27 cellular contexts compared by ENCODE assay signal in genomic region chr4:108556166-108556565, GRCh38.
"Had no signal": no experiment of that assay in that cellular context is flagged by ENCODE, and none has a peak within 500 bp of the region (broad histone marks: within the 10 kb centered on the region; RNA-seq: fewer than 3 reads in every experiment).

No MANE protein-coding gene starts in this region.

- DNase-seq: activated CD4-positive, alpha-beta memory T cell treated with anti-CD3 and anti-CD28 coated beads, Interleukin-2, amount 10 ng/mL, durations not matched to agents 7 days and 5 days; activated CD4-positive, alpha-beta T cell treated with anti-CD3 and anti-CD28 coated beads for 1 hour; activated CD4-positive, alpha-beta T cell treated with anti-CD3 and anti-CD28 coated beads for 48 hours; activated CD4-positive, CD25-positive, alpha-beta regulatory T cell; activated CD8-positive, alpha-beta memory T cell treated with anti-CD3 and anti-CD28 coated beads for 24 hours; activated CD8-positive, alpha-beta memory T cell treated with anti-CD3 and anti-CD28 coated beads, Interleukin-2, amount 10 ng/mL, durations not matched to agents 7 days and 5 days; activated CD8-positive, alpha-beta memory T cell treated with anti-CD3 and anti-CD28 coated beads, Interleukin-2, amount 50 U/mL, for 48 hours; activated effector memory CD4-positive, alpha-beta T cell treated with Interleukin-2 at 50 U/mL for 16 hours; activated naive CD4-positive, alpha-beta T cell treated with anti-CD3 and anti-CD28 coated beads, Interleukin-2, amount 10 ng/mL, durations not matched to agents 7 days and 5 days; activated naive CD8-positive, alpha-beta T cell treated with anti-CD3 and anti-CD28 coated beads, Interleukin-2, amount 50 U/mL, for 24 hours; activated T-cell treated with anti-CD3 and anti-CD28 coated beads, Interleukin-2, amount 50 U/mL, for 48 hours; anterior cingulate cortex; caudate nucleus; cerebellar nuclear complex; NCI-H1105; NCI-H1417 treated with DMSO at 0.1 percent for 48 hours; NCI-H187 treated with DMSO at 0.1 percent for 48 hours; NCI-H2081; NCI-H2171 treated with DMSO at 0.1 percent for 48 hours; NCI-H345; NCI-H524 treated with DMSO at 0.1 percent for 48 hours; NCI-H748 treated with DMSO at 0.1 percent for 48 hours; NK-92 treated with Interleukin-12 subunit alpha and Interleukin-12 subunit beta, amount 100 ng/mL, for 24 hours; Right ventricle myocardium superior; T1000; WERI-Rb-1 had no signal

- H3K36me3 ChIP-seq: WERI-Rb-1 had no signal

- H3K27ac ChIP-seq: SK-N-MC, WERI-Rb-1 had no signal

- H3K4me3 ChIP-seq: SK-N-MC had no signal
